19 cellular contexts compared by ENCODE assay signal in the genomic region with DNA sequence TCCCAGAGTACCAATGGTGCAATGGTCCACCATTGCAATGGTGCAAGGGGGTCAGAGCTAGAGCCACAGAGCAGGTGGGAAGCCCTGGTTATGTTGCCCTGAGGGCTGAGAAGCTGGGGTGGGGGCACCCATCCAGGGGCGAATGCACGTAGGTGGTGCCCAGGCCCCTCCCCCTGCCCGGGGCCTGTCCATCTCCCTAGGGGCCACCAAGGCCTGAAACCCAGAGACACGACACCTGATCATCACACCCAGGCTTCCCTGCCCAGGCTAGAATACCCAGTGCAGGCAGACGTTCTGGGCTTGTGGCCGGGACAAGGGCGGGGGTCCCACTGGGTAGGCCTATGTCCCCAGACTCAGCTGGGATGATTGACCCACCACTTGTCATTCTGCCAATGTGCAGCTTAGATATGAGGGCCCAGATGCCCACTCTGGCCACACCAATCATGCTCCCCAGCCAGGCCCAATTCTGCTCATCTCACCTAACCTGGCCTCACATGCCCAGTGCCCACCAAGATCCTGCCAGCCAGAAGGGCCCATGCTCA.
DNase-seq lines count a peak whose midpoint lies in the region; ATAC-seq and TF ChIP-seq lines count a peak whose summit lies in the region.
"Had no signal": no experiment of that assay in that cellular context is flagged by ENCODE, and none has a peak within 500 bp of the region (broad histone marks: within the 10 kb centered on the region; RNA-seq: fewer than 3 reads in every experiment).

No MANE protein-coding gene starts in this region.

- no peak overlapping the region for H3K27ac ChIP-seq in upper lobe of right lung
- H3K27ac ChIP-seq: 22Rv1, BLaER1, C4-2B had no signal

- H3K36me3 Mint-ChIP-seq in natural killer cell treated with Interleukin-12 subunit alpha and Interleukin-12 subunit beta and Interleukin-15 and Interleukin-18, amount 100 ng/mL, for 72 hours: no peaks in the 10 kb centered on the region
- no peaks in the 10 kb centered on the region for H3K36me3 Mint-ChIP-seq in stimulated activated effector memory CD8-positive, alpha-beta T cell treated with anti-CD3 and anti-CD28 coated beads, Interleukin-12 subunit alpha, Interleukin-12 subunit beta, amount 100 ng/mL, for 72 hours
- no peaks in the 10 kb centered on the region for H3K36me3 Mint-ChIP-seq in HFFc6 (ENCODE audit: low read depth)
- H3K36me3 Mint-ChIP-seq: CD4-positive, CD25-positive, alpha-beta regulatory T cell; CD8-positive, alpha-beta T cell had no signal

- no peak overlapping the region for H3K4me3 Mint-ChIP-seq in natural killer cell treated with Interleukin-12 subunit alpha and Interleukin-12 subunit beta and Interleukin-15 and Interleukin-18, amount 100 ng/mL, for 72 hours
- H3K4me3 Mint-ChIP-seq in stimulated activated effector memory CD8-positive, alpha-beta T cell treated with anti-CD3 and anti-CD28 coated beads, Interleukin-12 subunit alpha, Interleukin-12 subunit beta, amount 100 ng/mL, for 72 hours: no peak overlapping the region
- no peak overlapping the region for H3K4me3 Mint-ChIP-seq in HFFc6
- H3K4me3 Mint-ChIP-seq: B cell; CD4-positive, CD25-positive, alpha-beta regulatory T cell; CD8-positive, alpha-beta T cell; GM23338; H9 had no signal

- DNase-seq in GM13976 (ENCODE audit: low spot score) (peak; percentile 3), upper lobe of right lung (no peak), cortex of kidney (lab: John Stamatoyannopoulos, UW) (no peak), HFFc6 (no peak)
- no peak for DNase-seq in natural killer cell treated with Interleukin-12 subunit alpha and Interleukin-12 subunit beta and Interleukin-15 and Interleukin-18, amount 100 ng/mL, for 72 hours (ENCODE audit: low spot score)
- no peak for DNase-seq in stimulated activated effector memory CD8-positive, alpha-beta T cell treated with anti-CD3 and anti-CD28 coated beads, Interleukin-12 subunit alpha, Interleukin-12 subunit beta, amount 100 ng/mL, for 72 hours (ENCODE audit: low spot score in 2 of 2)
- DNase-seq: Caco-2; CD4-positive, CD25-positive, alpha-beta regulatory T cell; CD8-positive, alpha-beta T cell; DMS153; DND-41; H9 had no signal

- TF ChIP-seq CTCF in GM13976 (IDR thresholded peaks at IDR 0.05; ENCODE audit: borderline replicate concordance, control extremely low read depth, extremely low read depth, insufficient read depth, missing control alignments): no peak
- TF ChIP-seq CTCF in upper lobe of right lung (IDR thresholded peaks at IDR 0.05): no peak
- TF ChIP-seq CTCF in HFFc6 (IDR thresholded peaks at IDR 0.05): no peak

- H3K4me1 ChIP-seq in upper lobe of right lung: no peaks in the 10 kb centered on the region
- H3K4me1 ChIP-seq: BLaER1, Caco-2 had no signal

- no peaks in the 10 kb centered on the region for H3K36me3 ChIP-seq in upper lobe of right lung
- H3K36me3 ChIP-seq: BLaER1 had no signal

- peak; percentile 34 to 53 for ATAC-seq in natural killer cell treated with Interleukin-12 subunit alpha and Interleukin-12 subunit beta and Interleukin-15 and Interleukin-18, amount 100 ng/mL, for 72 hours
- ATAC-seq in stimulated activated effector memory CD8-positive, alpha-beta T cell treated with anti-CD3 and anti-CD28 coated beads, Interleukin-12 subunit alpha, Interleukin-12 subunit beta, amount 100 ng/mL, for 72 hours: peak; percentile 29
- ATAC-seq in upper lobe of right lung: peak; percentile 8
- no peak for ATAC-seq in HG02588 (IDR thresholded peaks at IDR 0.05; ENCODE audit: unreplicated experiment)
- ATAC-seq in GM21360 (IDR thresholded peaks at IDR 0.05; ENCODE audit: unreplicated experiment): no peak
- ATAC-seq: CD8-positive, alpha-beta T cell; GM23338 had no signal

- peaks cover 6 to 8% of the 10 kb centered on the region in 2 donors for H3K27me3 Mint-ChIP-seq in natural killer cell treated with Interleukin-12 subunit alpha and Interleukin-12 subunit beta and Interleukin-15 and Interleukin-18, amount 100 ng/mL, for 72 hours
- H3K27me3 Mint-ChIP-seq in HFFc6 (ENCODE audit: insufficient read depth): no peaks in the 10 kb centered on the region

- no peaks in the 10 kb centered on the region for H3K9me3 Mint-ChIP-seq in natural killer cell treated with Interleukin-12 subunit alpha and Interleukin-12 subunit beta and Interleukin-15 and Interleukin-18, amount 100 ng/mL, for 72 hours
- no peaks in the 10 kb centered on the region for H3K9me3 Mint-ChIP-seq in stimulated activated effector memory CD8-positive, alpha-beta T cell treated with anti-CD3 and anti-CD28 coated beads, Interleukin-12 subunit alpha, Interleukin-12 subunit beta, amount 100 ng/mL, for 72 hours
- peaks cover 5% of the 10 kb centered on the region for H3K9me3 Mint-ChIP-seq in HFFc6
- H3K9me3 Mint-ChIP-seq: CD4-positive, CD25-positive, alpha-beta regulatory T cell; CD8-positive, alpha-beta T cell had no signal

- H3K9me3 ChIP-seq in upper lobe of right lung: no peaks in the 10 kb centered on the region

- H3K4me3 ChIP-seq in upper lobe of right lung: no peak overlapping the region
- H3K4me3 ChIP-seq: BLaER1, GM23338 had no signal

- no peaks in the 10 kb centered on the region for H3K4me1 Mint-ChIP-seq in natural killer cell treated with Interleukin-12 subunit alpha and Interleukin-12 subunit beta and Interleukin-15 and Interleukin-18, amount 100 ng/mL, for 72 hours (ENCODE audit: low read depth in 2 of 2)
- H3K4me1 Mint-ChIP-seq in stimulated activated effector memory CD8-positive, alpha-beta T cell treated with anti-CD3 and anti-CD28 coated beads, Interleukin-12 subunit alpha, Interleukin-12 subunit beta, amount 100 ng/mL, for 72 hours: no peaks in the 10 kb centered on the region
- H3K4me1 Mint-ChIP-seq in HFFc6 (ENCODE audit: low read depth): no peaks in the 10 kb centered on the region
- H3K4me1 Mint-ChIP-seq: B cell; CD4-positive, CD25-positive, alpha-beta regulatory T cell; GM23338; H9 had no signal

- in situ Hi-C loops in GM13976 (cut with MboI; ENCODE audit: low sequenced_read_pairs, unreplicated experiment): no loop called here

- intact Hi-C loops in upper lobe of right lung (cut with DNase I): no loop called here

- no peak overlapping the region for H3K27ac Mint-ChIP-seq in natural killer cell treated with Interleukin-12 subunit alpha and Interleukin-12 subunit beta and Interleukin-15 and Interleukin-18, amount 100 ng/mL, for 72 hours
- no peak overlapping the region for H3K27ac Mint-ChIP-seq in stimulated activated effector memory CD8-positive, alpha-beta T cell treated with anti-CD3 and anti-CD28 coated beads, Interleukin-12 subunit alpha, Interleukin-12 subunit beta, amount 100 ng/mL, for 72 hours
- no peak overlapping the region for H3K27ac Mint-ChIP-seq in HFFc6
- H3K27ac Mint-ChIP-seq: B cell; CD4-positive, CD25-positive, alpha-beta regulatory T cell; CD8-positive, alpha-beta T cell; GM23338; H9 had no signal

- H3K27me3 ChIP-seq in upper lobe of right lung: peaks cover 32% of the 10 kb centered on the region
- H3K27me3 ChIP-seq: BLaER1 had no signal

Comparison
In these comparisons a context has a peak if more than half of its experiments do, and no peak if none do; other contexts are left out.
1. ATAC-seq: peak in natural killer cell treated with Interleukin-12 subunit alpha and Interleukin-12 subunit beta and Interleukin-15 and Interleukin-18, amount 100 ng/mL, for 72 hours (2 of 2), stimulated activated effector memory CD8-positive, alpha-beta T cell treated with anti-CD3 and anti-CD28 coated beads, Interleukin-12 subunit alpha, Interleukin-12 subunit beta, amount 100 ng/mL, for 72 hours (single experiment) and upper lobe of right lung (single experiment); none in HG02588 (single experiment) and GM21360 (single experiment).